ENCODE assay signal across 7 cellular contexts in genomic region chr1:47192458-47193384, GRCh38. TPM values are rescaled to one million over a fixed set of nuclear protein-coding genes. Genes with fewer than 3 reads are reported as not detected.
A peak's percentile ranks its signal among the peaks of the same experiment; 100 is the strongest.
DNase-seq lines count a peak whose midpoint lies in the region; ATAC-seq and TF ChIP-seq lines count a peak whose summit lies in the region.

No MANE protein-coding gene starts in this region.

- H3K27ac Mint-ChIP-seq in activated CD4-positive, alpha-beta memory T cell treated with anti-CD3 and anti-CD28 coated beads for 36 hours = no peak overlapping the region

- POLR2A ChIA-PET in activated CD4-positive, alpha-beta memory T cell treated with anti-CD3 and anti-CD28 coated beads for 36 hours (lab: Charles Lee) = interaction anchor here (1.1 kb wide), 1 partner anchor 17 kb away, joined by 4 read pairs; no protein-coding TSS in a partner anchor

- H3K4me3 Mint-ChIP-seq in activated CD4-positive, alpha-beta memory T cell treated with anti-CD3 and anti-CD28 coated beads for 36 hours = no peak overlapping the region

- H3K27me3 Mint-ChIP-seq in activated CD4-positive, alpha-beta memory T cell treated with anti-CD3 and anti-CD28 coated beads for 36 hours = peaks cover 5% of the 10 kb centered on the region

- peaks cover 3% of the 10 kb centered on the region for H3K4me1 Mint-ChIP-seq in activated CD4-positive, alpha-beta memory T cell treated with anti-CD3 and anti-CD28 coated beads for 36 hours (ENCODE audit: low read depth)

- ATAC-seq in HG03135 (IDR thresholded peaks at IDR 0.05; ENCODE audit: unreplicated experiment) = peak; percentile 64

- intact Hi-C loops in activated CD4-positive, alpha-beta memory T cell treated with anti-CD3 and anti-CD28 coated beads for 36 hours (cut with micrococcal nuclease) = loop anchor here (1.0 to 5.0 kb wide), 2 partner anchors 71 to 140 kb away; partner anchors contain the start of gene CMPK1

- TF ChIP-seq CTCF in GM12873 (IDR thresholded peaks at IDR 0.05; ENCODE audit: insufficient read depth, low read depth, low read length, missing control alignments) = peak; percentile 99

- CTCF ChIA-PET in activated CD4-positive, alpha-beta memory T cell treated with anti-CD3 and anti-CD28 coated beads for 36 hours (lab: Charles Lee) = interaction anchor here (0.6 to 6.8 kb wide), 32 partner anchors 8 to 534 kb away, joined by 3 to 144 read pairs (median 4); partner anchors contain the start of genes CMPK1, FOXD2 and STIL

- DNase-seq in NCI-H748 treated with DMSO at 0.1 percent for 48 hours (lab: John Stamatoyannopoulos, UW) (peak; percentile 12), ecto neural progenitor cell (ENCODE audit: low spot score) (peak; percentile 87), medulla oblongata (ENCODE audit: extremely low spot score) (peak; percentile 85)
- peak; percentile 78 for DNase-seq in activated CD4-positive, alpha-beta memory T cell treated with anti-CD3 and anti-CD28 coated beads for 36 hours
- peak; percentile 42 for DNase-seq in stimulated activated CD8-positive, alpha-beta memory T cell treated with anti-CD3 and anti-CD28 coated beads, Interleukin-15, amount 100 ng/mL, for 1 hour (ENCODE audit: low read depth)

- H3K36me3 Mint-ChIP-seq in activated CD4-positive, alpha-beta memory T cell treated with anti-CD3 and anti-CD28 coated beads for 36 hours = no peaks in the 10 kb centered on the region

- H3K9me3 Mint-ChIP-seq in activated CD4-positive, alpha-beta memory T cell treated with anti-CD3 and anti-CD28 coated beads for 36 hours = no peaks in the 10 kb centered on the region

RNA-seq across cellular contexts. Expression of gene PDZK1IP1, which starts 2.9 kb away (rescaled TPM):
- not detected for total RNA-seq in activated CD4-positive, alpha-beta memory T cell treated with anti-CD3 and anti-CD28 coated beads for 36 hours

RNA-seq across cellular contexts. Expression of gene TAL1, which starts 39.3 kb away (rescaled TPM):
- under 1 TPM in 1 of 2 experiments, not detected in 1; 0.07 TPM for total RNA-seq in activated CD4-positive, alpha-beta memory T cell treated with anti-CD3 and anti-CD28 coated beads for 36 hours

RNA-seq across cellular contexts. Expression of gene CYP4A22, which starts 55.5 kb away (rescaled TPM):
- total RNA-seq in activated CD4-positive, alpha-beta memory T cell treated with anti-CD3 and anti-CD28 coated beads for 36 hours = not detected

Comparison
In these comparisons a context has a peak if more than half of its experiments do, and no peak if none do; other contexts are left out.
1. Peak in every context shown above with its lines: DNase-seq and ATAC-seq.
2. DNase-seq: peak in every context shown above with its lines; median percentile 87 in ecto neural progenitor cell; 85 in medulla oblongata; 78 in activated CD4-positive, alpha-beta memory T cell treated with anti-CD3 and anti-CD28 coated beads for 36 hours; 42 in stimulated activated CD8-positive, alpha-beta memory T cell treated with anti-CD3 and anti-CD28 coated beads, Interleukin-15, amount 100 ng/mL, for 1 hour; 12 in NCI-H748 treated with DMSO at 0.1 percent for 48 hours.